ENCODE assay signal across 8 cellular contexts in genomic region chr3:179421500-179421899, GRCh38. TPM values are rescaled to one million over a fixed set of nuclear protein-coding genes. Genes with fewer than 3 reads are reported as not detected.
DNase-seq lines count a peak whose midpoint lies in the region; ATAC-seq, FAIRE-seq and TF ChIP-seq lines count a peak whose summit lies in the region.

No MANE protein-coding gene starts in this region.

- POLR2A ChIA-PET in Panc1 (lab: Charles Lee), result no interaction called here
- POLR2A ChIA-PET in activated CD4-positive, alpha-beta T cell treated with anti-CD3 and anti-CD28 coated beads, Interleukin-2, amount 10 ng/mL, durations not matched to agents 7 days and 5 days (lab: Charles Lee), result no interaction called here

- TF ChIP-seq CTCF in Panc1 (IDR thresholded peaks at IDR 0.05) (peak; percentile 71), fibroblast of villous mesenchyme (IDR thresholded peaks at IDR 0.05; ENCODE audit: insufficient read depth, low read depth, low read length) (peak; percentile 56), uterus (IDR thresholded peaks at IDR 0.05) (peak in 2 of 4 experiments; percentile 22 to 30)

- in situ Hi-C loops in Panc1 (cut with HindIII; ENCODE audit: low pct_unique_long_range_greater_than_20kb, low sequenced_read_pairs), result no loop called here

- H3K9me3 Mint-ChIP-seq in activated CD4-positive, alpha-beta T cell treated with anti-CD3 and anti-CD28 coated beads, Interleukin-2, amount 10 ng/mL, durations not matched to agents 7 days and 5 days, result no peaks in the 10 kb centered on the region

- CTCF ChIA-PET in Panc1 (lab: Charles Lee), result interaction anchor here (0.6 to 0.7 kb wide), 2 partner anchors 131 to 191 kb away, joined by 3 to 6 read pairs; no protein-coding TSS in a partner anchor
- CTCF ChIA-PET in activated CD4-positive, alpha-beta T cell treated with anti-CD3 and anti-CD28 coated beads, Interleukin-2, amount 10 ng/mL, durations not matched to agents 7 days and 5 days (lab: Charles Lee), result no interaction called here

- peak; percentile 81 for FAIRE-seq in G401.6 (lab: Jason Lieb, UNC)

- no peaks in the 10 kb centered on the region for H3K4me1 Mint-ChIP-seq in activated CD4-positive, alpha-beta T cell treated with anti-CD3 and anti-CD28 coated beads, Interleukin-2, amount 10 ng/mL, durations not matched to agents 7 days and 5 days

- no peaks in the 10 kb centered on the region for H3K27me3 ChIP-seq in Panc1 (ENCODE audit: control insufficient read depth, insufficient read depth, low read length)
- no peaks in the 10 kb centered on the region for H3K27me3 ChIP-seq in uterus

- no peaks in the 10 kb centered on the region for H3K27me3 Mint-ChIP-seq in activated CD4-positive, alpha-beta T cell treated with anti-CD3 and anti-CD28 coated beads, Interleukin-2, amount 10 ng/mL, durations not matched to agents 7 days and 5 days

- H3K27ac Mint-ChIP-seq in activated CD4-positive, alpha-beta T cell treated with anti-CD3 and anti-CD28 coated beads, Interleukin-2, amount 10 ng/mL, durations not matched to agents 7 days and 5 days, result no peak overlapping the region

- no peaks in the 10 kb centered on the region for H3K4me1 ChIP-seq in Panc1 (ENCODE audit: control insufficient read depth, insufficient read depth, low read length)
- no peaks in the 10 kb centered on the region for H3K4me1 ChIP-seq in uterus

- intact Hi-C loops in Panc1 (cut with micrococcal nuclease; ENCODE audit: unreplicated experiment) (loop anchor here (2.0 kb wide), 1 partner anchor 137 kb away; no protein-coding TSS in a partner anchor), uterus (cut with DNase I; ENCODE audit: low total_unique reads) (no loop called here)

- H3K27ac ChIP-seq in Panc1 (ENCODE audit: low read length), result no peak overlapping the region
- H3K27ac ChIP-seq in uterus, result no peak overlapping the region

- H3K4me3 ChIP-seq in Panc1 (ENCODE audit: low read depth in 2 of 2, low read length in 2 of 2), result no peak overlapping the region
- no peak overlapping the region for H3K4me3 ChIP-seq in fibroblast of villous mesenchyme (ENCODE audit: low read depth, low read length)
- H3K4me3 ChIP-seq in uterus, result no peak overlapping the region

- no TSS peak for BruUV-seq in Panc1 (replicated peaks; lab: Mats Ljungman, UMichigan)

- TF ChIP-seq POLR2A in uterus (IDR thresholded peaks at IDR 0.05), result no peak

- peak; percentile 4 for DNase-seq in Panc1 (ENCODE audit: low read depth, low spot score)
- DNase-seq in fibroblast of villous mesenchyme (ENCODE audit: low read depth), result peak; percentile 54
- peak; percentile 35 for DNase-seq in putamen (ENCODE audit: low spot score)
- no peak for DNase-seq in activated CD4-positive, alpha-beta T cell treated with anti-CD3 and anti-CD28 coated beads, Interleukin-2, amount 10 ng/mL, durations not matched to agents 7 days and 5 days
- DNase-seq in NCI-H2081 treated with DMSO at 0.1 percent for 48 hours (lab: John Stamatoyannopoulos, UW), result no peak
- no peak for DNase-seq in uterus
- no peak for DNase-seq in NCI-H1048 (lab: John Stamatoyannopoulos, UW)

- H3K9me3 ChIP-seq in Panc1 (ENCODE audit: control insufficient read depth, insufficient read depth, low read depth, low read length) (no peaks in the 10 kb centered on the region), uterus (no peaks in the 10 kb centered on the region)

- no peaks in the 10 kb centered on the region for H3K36me3 Mint-ChIP-seq in activated CD4-positive, alpha-beta T cell treated with anti-CD3 and anti-CD28 coated beads, Interleukin-2, amount 10 ng/mL, durations not matched to agents 7 days and 5 days (ENCODE audit: low read depth)

- H3K4me3 Mint-ChIP-seq in activated CD4-positive, alpha-beta T cell treated with anti-CD3 and anti-CD28 coated beads, Interleukin-2, amount 10 ng/mL, durations not matched to agents 7 days and 5 days, result no peak overlapping the region

- peak; percentile 63; the same call in 1 of the 2 replicates for ATAC-seq in Panc1

- H3K36me3 ChIP-seq in Panc1 (ENCODE audit: control insufficient read depth, insufficient read depth, low read length) (no peaks in the 10 kb centered on the region), uterus (no peaks in the 10 kb centered on the region)

RNA-seq across cellular contexts. Expression of gene GNB4, which starts 29.8 kb away (rescaled TPM):
- total RNA-seq in Panc1 (2021; ENCODE audit: unreplicated experiment) (26.7 TPM), fibroblast of villous mesenchyme (71.5 and 87.2 TPM in 2 replicates), uterus (100 to 1,000 TPM in 1 of 4 donors, 10 to 100 TPM in 3; 18.2 to 110 (median 47.8) TPM)
- 9.7 TPM for polyA plus RNA-seq in Panc1 (2012; ENCODE audit: insufficient read length)
- total RNA-seq in activated CD4-positive, alpha-beta T cell treated with anti-CD3 and anti-CD28 coated beads, Interleukin-2, amount 10 ng/mL, durations not matched to agents 7 days and 5 days, result 1 to 10 TPM; 6.9 to 7.4 TPM

Comparison
In these comparisons a context has a peak if more than half of its experiments do, and no peak if none do; other contexts are left out.
1. DNase-seq: peak in Panc1 (single experiment), fibroblast of villous mesenchyme (single experiment) and putamen (single experiment); none in activated CD4-positive, alpha-beta T cell treated with anti-CD3 and anti-CD28 coated beads, Interleukin-2, amount 10 ng/mL, durations not matched to agents 7 days and 5 days (single experiment), NCI-H2081 treated with DMSO at 0.1 percent for 48 hours (single experiment), uterus (0 of 2) and NCI-H1048 (single experiment).